23 cellular contexts compared by ENCODE assay signal in genomic region chr15:99310745-99311144, GRCh38.
"Had no signal": no experiment of that assay in that cellular context is flagged by ENCODE, and none has a peak within 500 bp of the region (broad histone marks: within the 10 kb centered on the region; RNA-seq: fewer than 3 reads in every experiment).

No MANE protein-coding gene starts in this region.

- FAIRE-seq: endothelial cell of umbilical vein had no signal

- H3K27me3 Mint-ChIP-seq: naive B cell had no signal

- H3K27ac ChIP-seq: colonic mucosa, foreskin keratinocyte, neutrophil, spleen, stomach, thoracic aorta had no signal

- H3K27ac Mint-ChIP-seq: endodermal cell, naive B cell had no signal

- H3K4me3 Mint-ChIP-seq: endodermal cell, naive B cell had no signal

- H3K4me1 Mint-ChIP-seq: naive B cell had no signal

- H3K27me3 ChIP-seq: colonic mucosa, foreskin keratinocyte, neutrophil, spleen, stomach had no signal

- H3K9me3 ChIP-seq: neutrophil, thoracic aorta had no signal

- H3K36me3 ChIP-seq: colonic mucosa, neutrophil, thoracic aorta had no signal

- ATAC-seq: foreskin keratinocyte, left colon, left ventricle myocardium superior, sciatic nerve had no signal

- H3K4me1 ChIP-seq: colonic mucosa, spleen had no signal

- H3K4me3 ChIP-seq: colonic mucosa, lung, spleen, stomach, thoracic aorta had no signal

- DNase-seq: colonic mucosa; dermis blood vessel endothelial cell; endodermal cell; foreskin keratinocyte; head of caudate nucleus; hippocampal formation; left colon; left ventricle myocardium superior; mesendoderm; naive B cell; spleen; stimulated activated CD4-positive, alpha-beta T cell treated with anti-CD3 and anti-CD28 coated beads, Interleukin-15, amount 100 ng/mL, for 24 hours; stimulated activated CD4-positive, alpha-beta T cell treated with anti-CD3 and anti-CD28 coated beads, Interleukin-1b, Interleukin-23, amount 100 ng/mL, for 48 hours; stimulated activated CD4-positive, alpha-beta T cell treated with anti-CD3 and anti-CD28 coated beads, Interleukin-4, amount 100 ng/mL, for 24 hours; stimulated activated naive CD4-positive, alpha-beta T cell; stomach; substantia nigra; trophoblast cell had no signal
